1 cellular context compared by ENCODE assay signal in the genomic region with DNA sequence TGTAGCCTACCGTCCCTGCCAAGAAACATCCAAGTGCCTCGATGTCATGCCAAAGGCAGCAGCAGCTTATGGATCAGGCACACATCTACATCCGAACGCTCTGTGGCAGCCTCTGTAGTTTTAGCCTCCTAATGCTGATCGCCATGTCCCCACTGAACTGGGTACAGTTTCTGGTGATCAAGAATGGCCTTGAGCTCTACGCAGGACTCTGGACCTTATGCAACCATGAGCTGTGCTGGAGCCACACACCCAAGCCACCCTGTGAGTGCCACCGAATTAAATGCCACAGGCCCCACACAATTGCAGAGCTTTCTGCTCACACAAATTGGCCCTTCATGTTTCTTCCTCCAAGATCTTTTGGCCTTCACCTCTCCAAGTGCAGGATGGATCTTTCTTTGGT.
TF ChIP-seq lines count a peak whose summit lies in the region.

No MANE protein-coding gene starts in this region.

TF ChIP-seq in HepG2, 621 proteins besides CTCF, POLR2A, EP300 and RAD21 (continued from another document and continues in another):
- TF ChIP-seq, protein P1, sequence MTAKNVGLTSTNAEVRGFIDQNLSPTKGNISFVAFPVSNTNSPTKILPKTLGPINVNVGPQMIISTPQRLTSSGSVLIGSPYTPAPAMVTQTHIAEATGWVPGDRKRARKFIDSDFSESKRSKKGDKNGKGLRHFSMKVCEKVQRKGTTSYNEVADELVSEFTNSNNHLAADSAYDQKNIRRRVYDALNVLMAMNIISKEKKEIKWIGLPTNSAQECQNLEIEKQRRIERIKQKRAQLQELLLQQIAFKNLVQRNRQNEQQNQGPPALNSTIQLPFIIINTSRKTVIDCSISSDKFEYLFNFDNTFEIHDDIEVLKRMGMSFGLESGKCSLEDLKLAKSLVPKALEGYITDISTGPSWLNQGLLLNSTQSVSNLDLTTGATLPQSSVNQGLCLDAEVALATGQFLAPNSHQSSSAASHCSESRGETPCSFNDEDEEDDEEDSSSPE (CRISPR knock-in tag; IDR thresholded peaks at IDR 0.05): no peak
- TF ChIP-seq CCAR2 (optimal IDR thresholded peaks at IDR 0.05; ENCODE audit: low read depth, low read length) (no peak), IKZF1 (IDR thresholded peaks at IDR 0.05) (no peak), PLRG1 (conservative IDR thresholded peaks at IDR 0.05) (no peak), ZNF460 (CRISPR knock-in tag; IDR thresholded peaks at IDR 0.05; ENCODE audit: borderline replicate concordance) (no peak), ZNF564 (CRISPR knock-in tag; IDR thresholded peaks at IDR 0.05) (0 out of 2 replicates have a peak, but pooled peaks have one; percentile 38), ELF4 (CRISPR knock-in tag; IDR thresholded peaks at IDR 0.05; ENCODE audit: borderline replicate concordance) (no peak), FOXM1 (CRISPR knock-in tag; IDR thresholded peaks at IDR 0.05) (no peak), NR2C2 (CRISPR knock-in tag; IDR thresholded peaks at IDR 0.05; ENCODE audit: borderline replicate concordance) (no peak), U2AF2 (IDR thresholded peaks at IDR 0.05; ENCODE audit: low read depth, low read length) (no peak), MEIS2 (CRISPR knock-in tag; IDR thresholded peaks at IDR 0.05) (no peak), HNRNPLL (IDR thresholded peaks at IDR 0.05; ENCODE audit: low read depth, low read length, poor library complexity, severe bottlenecking) (no peak), CREM (IDR thresholded peaks at IDR 0.05) (no peak), CREM (CRISPR knock-in tag; IDR thresholded peaks at IDR 0.05) (no peak), TBL1XR1 (IDR thresholded peaks at IDR 0.05; ENCODE audit: borderline replicate concordance, low read length, partially characterized antibody) (no peak), SALL1 (CRISPR knock-in tag; IDR thresholded peaks at IDR 0.05) (peak; percentile 87), ZNF124 (CRISPR knock-in tag; IDR thresholded peaks at IDR 0.05) (no peak), ZNF562 (CRISPR knock-in tag; IDR thresholded peaks at IDR 0.05; ENCODE audit: borderline replicate concordance) (no peak), PHF20 (CRISPR knock-in tag; IDR thresholded peaks at IDR 0.05) (0 out of 2 replicates have a peak, but pooled peaks have one; percentile 27), ZNF790 (CRISPR knock-in tag; IDR thresholded peaks at IDR 0.05; ENCODE audit: borderline replicate concordance) (no peak)
- TF ChIP-seq, protein P2, sequence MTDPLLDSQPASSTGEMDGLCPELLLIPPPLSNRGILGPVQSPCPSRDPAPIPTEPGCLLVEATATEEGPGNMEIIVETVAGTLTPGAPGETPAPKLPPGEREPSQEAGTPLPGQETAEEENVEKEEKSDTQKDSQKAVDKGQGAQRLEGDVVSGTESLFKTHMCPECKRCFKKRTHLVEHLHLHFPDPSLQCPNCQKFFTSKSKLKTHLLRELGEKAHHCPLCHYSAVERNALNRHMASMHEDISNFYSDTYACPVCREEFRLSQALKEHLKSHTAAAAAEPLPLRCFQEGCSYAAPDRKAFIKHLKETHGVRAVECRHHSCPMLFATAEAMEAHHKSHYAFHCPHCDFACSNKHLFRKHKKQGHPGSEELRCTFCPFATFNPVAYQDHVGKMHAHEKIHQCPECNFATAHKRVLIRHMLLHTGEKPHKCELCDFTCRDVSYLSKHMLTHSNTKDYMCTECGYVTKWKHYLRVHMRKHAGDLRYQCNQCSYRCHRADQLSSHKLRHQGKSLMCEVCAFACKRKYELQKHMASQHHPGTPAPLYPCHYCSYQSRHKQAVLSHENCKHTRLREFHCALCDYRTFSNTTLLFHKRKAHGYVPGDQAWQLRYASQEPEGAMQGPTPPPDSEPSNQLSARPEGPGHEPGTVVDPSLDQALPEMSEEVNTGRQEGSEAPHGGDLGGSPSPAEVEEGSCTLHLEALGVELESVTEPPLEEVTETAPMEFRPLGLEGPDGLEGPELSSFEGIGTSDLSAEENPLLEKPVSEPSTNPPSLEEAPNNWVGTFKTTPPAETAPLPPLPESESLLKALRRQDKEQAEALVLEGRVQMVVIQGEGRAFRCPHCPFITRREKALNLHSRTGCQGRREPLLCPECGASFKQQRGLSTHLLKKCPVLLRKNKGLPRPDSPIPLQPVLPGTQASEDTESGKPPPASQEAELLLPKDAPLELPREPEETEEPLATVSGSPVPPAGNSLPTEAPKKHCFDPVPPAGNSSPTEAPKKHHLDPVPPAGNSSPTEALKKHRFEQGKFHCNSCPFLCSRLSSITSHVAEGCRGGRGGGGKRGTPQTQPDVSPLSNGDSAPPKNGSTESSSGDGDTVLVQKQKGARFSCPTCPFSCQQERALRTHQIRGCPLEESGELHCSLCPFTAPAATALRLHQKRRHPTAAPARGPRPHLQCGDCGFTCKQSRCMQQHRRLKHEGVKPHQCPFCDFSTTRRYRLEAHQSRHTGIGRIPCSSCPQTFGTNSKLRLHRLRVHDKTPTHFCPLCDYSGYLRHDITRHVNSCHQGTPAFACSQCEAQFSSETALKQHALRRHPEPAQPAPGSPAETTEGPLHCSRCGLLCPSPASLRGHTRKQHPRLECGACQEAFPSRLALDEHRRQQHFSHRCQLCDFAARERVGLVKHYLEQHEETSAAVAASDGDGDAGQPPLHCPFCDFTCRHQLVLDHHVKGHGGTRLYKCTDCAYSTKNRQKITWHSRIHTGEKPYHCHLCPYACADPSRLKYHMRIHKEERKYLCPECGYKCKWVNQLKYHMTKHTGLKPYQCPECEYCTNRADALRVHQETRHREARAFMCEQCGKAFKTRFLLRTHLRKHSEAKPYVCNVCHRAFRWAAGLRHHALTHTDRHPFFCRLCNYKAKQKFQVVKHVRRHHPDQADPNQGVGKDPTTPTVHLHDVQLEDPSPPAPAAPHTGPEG (CRISPR knock-in tag; IDR thresholded peaks at IDR 0.05): no peak
- TF ChIP-seq, protein P3, sequence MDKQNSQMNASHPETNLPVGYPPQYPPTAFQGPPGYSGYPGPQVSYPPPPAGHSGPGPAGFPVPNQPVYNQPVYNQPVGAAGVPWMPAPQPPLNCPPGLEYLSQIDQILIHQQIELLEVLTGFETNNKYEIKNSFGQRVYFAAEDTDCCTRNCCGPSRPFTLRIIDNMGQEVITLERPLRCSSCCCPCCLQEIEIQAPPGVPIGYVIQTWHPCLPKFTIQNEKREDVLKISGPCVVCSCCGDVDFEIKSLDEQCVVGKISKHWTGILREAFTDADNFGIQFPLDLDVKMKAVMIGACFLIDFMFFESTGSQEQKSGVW (CRISPR knock-in tag; IDR thresholded peaks at IDR 0.05; ENCODE audit: borderline replicate concordance): no peak
- TF ChIP-seq, protein P4, sequence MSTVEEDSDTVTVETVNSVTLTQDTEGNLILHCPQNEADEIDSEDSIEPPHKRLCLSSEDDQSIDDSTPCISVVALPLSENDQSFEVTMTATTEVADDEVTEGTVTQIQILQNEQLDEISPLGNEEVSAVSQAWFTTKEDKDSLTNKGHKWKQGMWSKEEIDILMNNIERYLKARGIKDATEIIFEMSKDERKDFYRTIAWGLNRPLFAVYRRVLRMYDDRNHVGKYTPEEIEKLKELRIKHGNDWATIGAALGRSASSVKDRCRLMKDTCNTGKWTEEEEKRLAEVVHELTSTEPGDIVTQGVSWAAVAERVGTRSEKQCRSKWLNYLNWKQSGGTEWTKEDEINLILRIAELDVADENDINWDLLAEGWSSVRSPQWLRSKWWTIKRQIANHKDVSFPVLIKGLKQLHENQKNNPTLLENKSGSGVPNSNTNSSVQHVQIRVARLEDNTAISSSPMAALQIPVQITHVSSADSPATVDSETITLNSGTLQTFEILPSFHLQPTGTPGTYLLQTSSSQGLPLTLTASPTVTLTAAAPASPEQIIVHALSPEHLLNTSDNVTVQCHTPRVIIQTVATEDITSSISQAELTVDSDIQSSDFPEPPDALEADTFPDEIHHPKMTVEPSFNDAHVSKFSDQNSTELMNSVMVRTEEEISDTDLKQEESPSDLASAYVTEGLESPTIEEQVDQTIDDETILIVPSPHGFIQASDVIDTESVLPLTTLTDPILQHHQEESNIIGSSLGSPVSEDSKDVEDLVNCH (CRISPR knock-in tag; IDR thresholded peaks at IDR 0.05): no peak
- TF ChIP-seq, protein P5, sequence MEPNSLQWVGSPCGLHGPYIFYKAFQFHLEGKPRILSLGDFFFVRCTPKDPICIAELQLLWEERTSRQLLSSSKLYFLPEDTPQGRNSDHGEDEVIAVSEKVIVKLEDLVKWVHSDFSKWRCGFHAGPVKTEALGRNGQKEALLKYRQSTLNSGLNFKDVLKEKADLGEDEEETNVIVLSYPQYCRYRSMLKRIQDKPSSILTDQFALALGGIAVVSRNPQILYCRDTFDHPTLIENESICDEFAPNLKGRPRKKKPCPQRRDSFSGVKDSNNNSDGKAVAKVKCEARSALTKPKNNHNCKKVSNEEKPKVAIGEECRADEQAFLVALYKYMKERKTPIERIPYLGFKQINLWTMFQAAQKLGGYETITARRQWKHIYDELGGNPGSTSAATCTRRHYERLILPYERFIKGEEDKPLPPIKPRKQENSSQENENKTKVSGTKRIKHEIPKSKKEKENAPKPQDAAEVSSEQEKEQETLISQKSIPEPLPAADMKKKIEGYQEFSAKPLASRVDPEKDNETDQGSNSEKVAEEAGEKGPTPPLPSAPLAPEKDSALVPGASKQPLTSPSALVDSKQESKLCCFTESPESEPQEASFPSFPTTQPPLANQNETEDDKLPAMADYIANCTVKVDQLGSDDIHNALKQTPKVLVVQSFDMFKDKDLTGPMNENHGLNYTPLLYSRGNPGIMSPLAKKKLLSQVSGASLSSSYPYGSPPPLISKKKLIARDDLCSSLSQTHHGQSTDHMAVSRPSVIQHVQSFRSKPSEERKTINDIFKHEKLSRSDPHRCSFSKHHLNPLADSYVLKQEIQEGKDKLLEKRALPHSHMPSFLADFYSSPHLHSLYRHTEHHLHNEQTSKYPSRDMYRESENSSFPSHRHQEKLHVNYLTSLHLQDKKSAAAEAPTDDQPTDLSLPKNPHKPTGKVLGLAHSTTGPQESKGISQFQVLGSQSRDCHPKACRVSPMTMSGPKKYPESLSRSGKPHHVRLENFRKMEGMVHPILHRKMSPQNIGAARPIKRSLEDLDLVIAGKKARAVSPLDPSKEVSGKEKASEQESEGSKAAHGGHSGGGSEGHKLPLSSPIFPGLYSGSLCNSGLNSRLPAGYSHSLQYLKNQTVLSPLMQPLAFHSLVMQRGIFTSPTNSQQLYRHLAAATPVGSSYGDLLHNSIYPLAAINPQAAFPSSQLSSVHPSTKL (CRISPR knock-in tag; IDR thresholded peaks at IDR 0.05): peak; percentile 82
- TF ChIP-seq, protein P6, sequence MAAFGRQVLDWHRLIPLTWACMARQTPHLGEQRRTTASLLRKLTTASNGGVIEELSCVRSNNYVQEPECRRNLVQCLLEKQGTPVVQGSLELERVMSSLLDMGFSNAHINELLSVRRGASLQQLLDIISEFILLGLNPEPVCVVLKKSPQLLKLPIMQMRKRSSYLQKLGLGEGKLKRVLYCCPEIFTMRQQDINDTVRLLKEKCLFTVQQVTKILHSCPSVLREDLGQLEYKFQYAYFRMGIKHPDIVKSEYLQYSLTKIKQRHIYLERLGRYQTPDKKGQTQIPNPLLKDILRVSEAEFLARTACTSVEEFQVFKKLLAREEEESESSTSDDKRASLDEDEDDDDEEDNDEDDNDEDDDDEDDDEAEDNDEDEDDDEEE (CRISPR knock-in tag; IDR thresholded peaks at IDR 0.05): no peak
- TF ChIP-seq, protein P7, sequence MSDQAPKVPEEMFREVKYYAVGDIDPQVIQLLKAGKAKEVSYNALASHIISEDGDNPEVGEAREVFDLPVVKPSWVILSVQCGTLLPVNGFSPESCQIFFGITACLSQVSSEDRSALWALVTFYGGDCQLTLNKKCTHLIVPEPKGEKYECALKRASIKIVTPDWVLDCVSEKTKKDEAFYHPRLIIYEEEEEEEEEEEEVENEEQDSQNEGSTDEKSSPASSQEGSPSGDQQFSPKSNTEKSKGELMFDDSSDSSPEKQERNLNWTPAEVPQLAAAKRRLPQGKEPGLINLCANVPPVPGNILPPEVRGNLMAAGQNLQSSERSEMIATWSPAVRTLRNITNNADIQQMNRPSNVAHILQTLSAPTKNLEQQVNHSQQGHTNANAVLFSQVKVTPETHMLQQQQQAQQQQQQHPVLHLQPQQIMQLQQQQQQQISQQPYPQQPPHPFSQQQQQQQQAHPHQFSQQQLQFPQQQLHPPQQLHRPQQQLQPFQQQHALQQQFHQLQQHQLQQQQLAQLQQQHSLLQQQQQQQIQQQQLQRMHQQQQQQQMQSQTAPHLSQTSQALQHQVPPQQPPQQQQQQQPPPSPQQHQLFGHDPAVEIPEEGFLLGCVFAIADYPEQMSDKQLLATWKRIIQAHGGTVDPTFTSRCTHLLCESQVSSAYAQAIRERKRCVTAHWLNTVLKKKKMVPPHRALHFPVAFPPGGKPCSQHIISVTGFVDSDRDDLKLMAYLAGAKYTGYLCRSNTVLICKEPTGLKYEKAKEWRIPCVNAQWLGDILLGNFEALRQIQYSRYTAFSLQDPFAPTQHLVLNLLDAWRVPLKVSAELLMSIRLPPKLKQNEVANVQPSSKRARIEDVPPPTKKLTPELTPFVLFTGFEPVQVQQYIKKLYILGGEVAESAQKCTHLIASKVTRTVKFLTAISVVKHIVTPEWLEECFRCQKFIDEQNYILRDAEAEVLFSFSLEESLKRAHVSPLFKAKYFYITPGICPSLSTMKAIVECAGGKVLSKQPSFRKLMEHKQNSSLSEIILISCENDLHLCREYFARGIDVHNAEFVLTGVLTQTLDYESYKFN (CRISPR knock-in tag; conservative IDR thresholded peaks at IDR 0.05): peak; percentile 55
- TF ChIP-seq, protein P8, sequence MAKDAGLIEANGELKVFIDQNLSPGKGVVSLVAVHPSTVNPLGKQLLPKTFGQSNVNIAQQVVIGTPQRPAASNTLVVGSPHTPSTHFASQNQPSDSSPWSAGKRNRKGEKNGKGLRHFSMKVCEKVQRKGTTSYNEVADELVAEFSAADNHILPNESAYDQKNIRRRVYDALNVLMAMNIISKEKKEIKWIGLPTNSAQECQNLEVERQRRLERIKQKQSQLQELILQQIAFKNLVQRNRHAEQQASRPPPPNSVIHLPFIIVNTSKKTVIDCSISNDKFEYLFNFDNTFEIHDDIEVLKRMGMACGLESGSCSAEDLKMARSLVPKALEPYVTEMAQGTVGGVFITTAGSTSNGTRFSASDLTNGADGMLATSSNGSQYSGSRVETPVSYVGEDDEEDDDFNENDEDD (CRISPR knock-in tag; IDR thresholded peaks at IDR 0.05; ENCODE audit: borderline replicate concordance): no peak
- TF ChIP-seq, protein P9, sequence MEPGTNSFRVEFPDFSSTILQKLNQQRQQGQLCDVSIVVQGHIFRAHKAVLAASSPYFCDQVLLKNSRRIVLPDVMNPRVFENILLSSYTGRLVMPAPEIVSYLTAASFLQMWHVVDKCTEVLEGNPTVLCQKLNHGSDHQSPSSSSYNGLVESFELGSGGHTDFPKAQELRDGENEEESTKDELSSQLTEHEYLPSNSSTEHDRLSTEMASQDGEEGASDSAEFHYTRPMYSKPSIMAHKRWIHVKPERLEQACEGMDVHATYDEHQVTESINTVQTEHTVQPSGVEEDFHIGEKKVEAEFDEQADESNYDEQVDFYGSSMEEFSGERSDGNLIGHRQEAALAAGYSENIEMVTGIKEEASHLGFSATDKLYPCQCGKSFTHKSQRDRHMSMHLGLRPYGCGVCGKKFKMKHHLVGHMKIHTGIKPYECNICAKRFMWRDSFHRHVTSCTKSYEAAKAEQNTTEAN (CRISPR knock-in tag; conservative IDR thresholded peaks at IDR 0.05): no peak
- TF ChIP-seq, protein P10, sequence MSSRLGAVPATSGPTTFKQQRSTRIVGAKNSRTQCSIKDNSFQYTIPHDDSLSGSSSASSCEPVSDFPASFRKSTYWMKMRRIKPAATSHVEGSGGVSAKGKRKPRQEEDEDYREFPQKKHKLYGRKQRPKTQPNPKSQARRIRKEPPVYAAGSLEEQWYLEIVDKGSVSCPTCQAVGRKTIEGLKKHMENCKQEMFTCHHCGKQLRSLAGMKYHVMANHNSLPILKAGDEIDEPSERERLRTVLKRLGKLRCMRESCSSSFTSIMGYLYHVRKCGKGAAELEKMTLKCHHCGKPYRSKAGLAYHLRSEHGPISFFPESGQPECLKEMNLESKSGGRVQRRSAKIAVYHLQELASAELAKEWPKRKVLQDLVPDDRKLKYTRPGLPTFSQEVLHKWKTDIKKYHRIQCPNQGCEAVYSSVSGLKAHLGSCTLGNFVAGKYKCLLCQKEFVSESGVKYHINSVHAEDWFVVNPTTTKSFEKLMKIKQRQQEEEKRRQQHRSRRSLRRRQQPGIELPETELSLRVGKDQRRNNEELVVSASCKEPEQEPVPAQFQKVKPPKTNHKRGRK (CRISPR knock-in tag; IDR thresholded peaks at IDR 0.05): no peak
